In the genomic region with DNA sequence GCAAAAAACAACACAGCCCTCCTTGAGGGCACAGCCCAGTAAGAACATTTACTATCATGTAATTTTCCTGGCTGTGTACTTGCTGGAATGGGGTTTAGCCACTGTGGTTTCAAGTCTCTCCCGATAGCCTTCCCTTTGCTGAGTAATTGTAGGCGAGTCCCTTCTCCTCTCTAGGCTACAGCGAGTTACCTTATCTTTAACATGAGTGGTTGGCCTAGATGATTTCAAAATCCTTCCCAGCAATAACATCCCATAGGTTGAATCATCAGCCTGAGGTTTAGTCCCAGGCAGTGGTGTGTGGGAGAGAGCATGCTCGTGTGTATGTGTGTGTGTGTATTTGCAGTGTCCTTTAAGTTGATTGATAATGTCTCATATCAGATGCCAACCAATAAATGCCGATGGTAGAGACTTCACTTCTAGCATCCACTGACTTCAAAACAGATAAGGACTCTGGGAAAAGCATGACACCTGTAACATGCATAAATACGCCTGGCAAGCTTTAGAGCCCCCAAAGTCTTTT, we compare ENCODE assay signal across 11 cellular contexts.
DNase-seq lines count a peak whose midpoint lies in the region; ATAC-seq and TF ChIP-seq lines count a peak whose summit lies in the region.
"Had no signal": no experiment of that assay in that cellular context is flagged by ENCODE, and none has a peak within 500 bp of the region (broad histone marks: within the 10 kb centered on the region; RNA-seq: fewer than 3 reads in every experiment).

No MANE protein-coding gene starts in this region.

- peak; percentile 55 for ATAC-seq in activated T-helper 17 cell treated with anti-CD3 and anti-CD28 coated beads, Interleukin-2, amount 50 U/mL, for 72 hours (replicated peaks)
- no peak for ATAC-seq in HG03097 (IDR thresholded peaks at IDR 0.05; ENCODE audit: low FRiP score, unreplicated experiment)
- no peak for ATAC-seq in HG03521 (IDR thresholded peaks at IDR 0.05; ENCODE audit: unreplicated experiment)
- ATAC-seq: naive thymus-derived CD8-positive, alpha-beta T cell had no signal

- H3K36me3 Mint-ChIP-seq in activated T-helper 17 cell treated with anti-CD3 and anti-CD28 coated beads, Interleukin-2, amount 50 U/mL, for 72 hours (ENCODE audit: low read depth): no peaks in the 10 kb centered on the region
- no peaks in the 10 kb centered on the region for H3K36me3 Mint-ChIP-seq in activated CD4-positive, alpha-beta T cell treated with anti-CD3 and anti-CD28 coated beads, Interleukin-2, amount 10 ng/mL, durations not matched to agents 24 days and 14 days (ENCODE audit: low read depth)
- H3K36me3 Mint-ChIP-seq: naive thymus-derived CD8-positive, alpha-beta T cell had no signal

- H3K4me3 Mint-ChIP-seq in activated T-helper 17 cell treated with anti-CD3 and anti-CD28 coated beads, Interleukin-2, amount 50 U/mL, for 72 hours: no peak overlapping the region
- H3K4me3 Mint-ChIP-seq in activated CD4-positive, alpha-beta T cell treated with anti-CD3 and anti-CD28 coated beads, Interleukin-2, amount 10 ng/mL, durations not matched to agents 24 days and 14 days: no peak overlapping the region
- H3K4me3 Mint-ChIP-seq: naive thymus-derived CD8-positive, alpha-beta T cell had no signal

- H3K9me3 ChIP-seq in AG04450 (ENCODE audit: control insufficient read depth, insufficient read depth, low read length): no peaks in the 10 kb centered on the region

- H3K27me3 ChIP-seq in AG04450 (ENCODE audit: control insufficient read depth, insufficient read depth, low read length): no peaks in the 10 kb centered on the region
- H3K27me3 ChIP-seq in H7 (ENCODE audit: control insufficient read depth, insufficient read depth, low read length): no peaks in the 10 kb centered on the region; the same call in 1 of the 2 replicates

- H3K4me1 Mint-ChIP-seq in activated T-helper 17 cell treated with anti-CD3 and anti-CD28 coated beads, Interleukin-2, amount 50 U/mL, for 72 hours: no peaks in the 10 kb centered on the region
- no peaks in the 10 kb centered on the region for H3K4me1 Mint-ChIP-seq in activated CD4-positive, alpha-beta T cell treated with anti-CD3 and anti-CD28 coated beads, Interleukin-2, amount 10 ng/mL, durations not matched to agents 24 days and 14 days

- H3K27ac Mint-ChIP-seq in activated T-helper 17 cell treated with anti-CD3 and anti-CD28 coated beads, Interleukin-2, amount 50 U/mL, for 72 hours: no peak overlapping the region
- H3K27ac Mint-ChIP-seq in activated CD4-positive, alpha-beta T cell treated with anti-CD3 and anti-CD28 coated beads, Interleukin-2, amount 10 ng/mL, durations not matched to agents 24 days and 14 days: no peak overlapping the region

- H3K4me3 ChIP-seq in AG04450 (ENCODE audit: low read depth, low read length) (no peak overlapping the region), H7 (ENCODE audit: insufficient read depth, low read depth, low read length) (no peak overlapping the region)

- H3K27ac ChIP-seq in AG04450 (ENCODE audit: low read depth, low read length): peak overlapping the region; percentile 22

- CTCF ChIA-PET in AG04450 (lab: Charles Lee): interaction anchor here (1.0 to 1.4 kb wide), 2 partner anchors 141 to 878 kb away, joined by 3 read pairs; no protein-coding TSS in a partner anchor

- intact Hi-C loops in activated CD4-positive, alpha-beta T cell treated with anti-CD3 and anti-CD28 coated beads, Interleukin-2, amount 10 ng/mL, durations not matched to agents 24 days and 14 days (cut with micrococcal nuclease): no loop called here

- H3K36me3 ChIP-seq in H7 (replicated peaks; ENCODE audit: control insufficient read depth, insufficient read depth, low read length): no peaks in the 10 kb centered on the region

- DNase-seq in AG04450 (ENCODE audit: low read depth, low spot score) (peak; percentile 88), HuH-7 (ENCODE audit: low spot score) (peak; percentile 60), iris pigment epithelial cell (ENCODE audit: low read depth) (peak; percentile 98), H7 (no peak)
- no peak for DNase-seq in activated CD4-positive, alpha-beta T cell treated with anti-CD3 and anti-CD28 coated beads, Interleukin-2, amount 10 ng/mL, durations not matched to agents 24 days and 14 days
- DNase-seq: C1 segment of cervical spinal cord; naive thymus-derived CD8-positive, alpha-beta T cell; NCI-H526 treated with DMSO at 0.1 percent for 48 hours had no signal

- POLR2A ChIA-PET in AG04450 (lab: Yijun Ruan, JAX): no interaction called here

- H3K27me3 Mint-ChIP-seq in activated T-helper 17 cell treated with anti-CD3 and anti-CD28 coated beads, Interleukin-2, amount 50 U/mL, for 72 hours: no peaks in the 10 kb centered on the region
- H3K27me3 Mint-ChIP-seq in activated CD4-positive, alpha-beta T cell treated with anti-CD3 and anti-CD28 coated beads, Interleukin-2, amount 10 ng/mL, durations not matched to agents 24 days and 14 days: peaks cover 3% of the 10 kb centered on the region

- TF ChIP-seq CTCF in AG04450 (IDR thresholded peaks at IDR 0.05; ENCODE audit: low read depth, low read length): no peak

- no peaks in the 10 kb centered on the region for H3K9me3 Mint-ChIP-seq in activated T-helper 17 cell treated with anti-CD3 and anti-CD28 coated beads, Interleukin-2, amount 50 U/mL, for 72 hours
- no peaks in the 10 kb centered on the region for H3K9me3 Mint-ChIP-seq in activated CD4-positive, alpha-beta T cell treated with anti-CD3 and anti-CD28 coated beads, Interleukin-2, amount 10 ng/mL, durations not matched to agents 24 days and 14 days
- H3K9me3 Mint-ChIP-seq: naive thymus-derived CD8-positive, alpha-beta T cell had no signal

Comparison
In these comparisons a context has a peak if more than half of its experiments do, and no peak if none do; other contexts are left out.
1. DNase-seq: peak in AG04450 (single experiment), HuH-7 (single experiment) and iris pigment epithelial cell (single experiment); none in H7 (single experiment) and activated CD4-positive, alpha-beta T cell treated with anti-CD3 and anti-CD28 coated beads, Interleukin-2, amount 10 ng/mL, durations not matched to agents 24 days and 14 days (single experiment).